Comparison of ENCODE assay signal across 8 cellular contexts in genomic region chr14:99389171-99389826, GRCh38.
A peak's percentile ranks its signal among the peaks of the same experiment; 100 is the strongest.
DNase-seq lines count a peak whose midpoint lies in the region; ATAC-seq and TF ChIP-seq lines count a peak whose summit lies in the region.

No MANE protein-coding gene starts in this region.

- intact Hi-C loops in left cardiac atrium (cut with DNase I), result no loop called here

- H3K27me3 ChIP-seq in ACC112 (ENCODE audit: insufficient read depth, low read length), result peaks cover 26% of the 10 kb centered on the region
- H3K27me3 ChIP-seq in Loucy (ENCODE audit: insufficient read depth, low read length, poor library complexity, severe bottlenecking), result no peaks in the 10 kb centered on the region

- DNase-seq in activated T-cell treated with anti-CD3 and anti-CD28 coated beads, Interleukin-2, amount 50 U/mL, for 24 hours, result peak; percentile 66
- DNase-seq in left cardiac atrium, result peak; percentile 38
- peak in 2 of 3 donors; percentile 35 to 44 for DNase-seq in stimulated activated CD4-positive, alpha-beta T cell treated with anti-CD3 and anti-CD28 coated beads, Interleukin-12 subunit alpha, Interleukin-12 subunit beta, amount 100 ng/mL, for 48 hours (ENCODE audit: low read depth in 2 of 3, low spot score in 1 of 3)
- no peak for DNase-seq in GF-D8 (lab: John Stamatoyannopoulos, UW)
- no peak for DNase-seq in NCI-H187 (lab: John Stamatoyannopoulos, UW)

- ATAC-seq in GM18502 (IDR thresholded peaks at IDR 0.05; ENCODE audit: poor library complexity, unreplicated experiment) (peak; percentile 63), left cardiac atrium (peak; percentile 41 to 55)

- no peaks in the 10 kb centered on the region for H3K79me2 ChIP-seq in ACC112 (ENCODE audit: control insufficient read depth, insufficient read depth, low read length, unreplicated experiment)
- H3K79me2 ChIP-seq in Loucy (ENCODE audit: insufficient read depth, low read length), result no peaks in the 10 kb centered on the region

- H3K4me2 ChIP-seq in Loucy (ENCODE audit: low read depth, low read length, poor library complexity, severe bottlenecking), result no peak overlapping the region

- no peak overlapping the region for H3K9ac ChIP-seq in Loucy (ENCODE audit: low read depth, low read length, poor library complexity, severe bottlenecking)

- H2AFZ ChIP-seq in ACC112 (ENCODE audit: low read length, unreplicated experiment) (no peak overlapping the region), Loucy (ENCODE audit: low read length) (no peak overlapping the region)

- TF ChIP-seq CTCF in Loucy (conservative IDR thresholded peaks at IDR 0.05; ENCODE audit: low read length), result peak; percentile 51

- no peaks in the 10 kb centered on the region for H3K9me3 ChIP-seq in Loucy (ENCODE audit: insufficient read depth, low read depth, low read length)

- H3K27ac Mint-ChIP-seq in activated T-cell treated with anti-CD3 and anti-CD28 coated beads, Interleukin-2, amount 50 U/mL, for 24 hours, result no peak overlapping the region

- H3K4me3 Mint-ChIP-seq in activated T-cell treated with anti-CD3 and anti-CD28 coated beads, Interleukin-2, amount 50 U/mL, for 24 hours, result no peak overlapping the region

- H3K4me3 ChIP-seq in ACC112 (ENCODE audit: low read depth, low read length) (peak overlapping the region; percentile 44; the same call in 1 of the 2 replicates), Loucy (ENCODE audit: low read length, poor library complexity, severe bottlenecking) (no peak overlapping the region)

- H3K4me1 Mint-ChIP-seq in activated T-cell treated with anti-CD3 and anti-CD28 coated beads, Interleukin-2, amount 50 U/mL, for 24 hours (ENCODE audit: low read depth), result peaks cover 14% of the 10 kb centered on the region

- H3F3A ChIP-seq in Loucy (ENCODE audit: low read depth), result no peaks in the 10 kb centered on the region

- no peaks in the 10 kb centered on the region for H3K4me1 ChIP-seq in ACC112 (ENCODE audit: control insufficient read depth, insufficient read depth, low read length, unreplicated experiment)
- no peaks in the 10 kb centered on the region for H3K4me1 ChIP-seq in Loucy (ENCODE audit: insufficient read depth, low read length, poor library complexity, severe bottlenecking)

- peaks cover 21% of the 10 kb centered on the region for H3K27me3 Mint-ChIP-seq in activated T-cell treated with anti-CD3 and anti-CD28 coated beads, Interleukin-2, amount 50 U/mL, for 24 hours

- H3K9me3 Mint-ChIP-seq in activated T-cell treated with anti-CD3 and anti-CD28 coated beads, Interleukin-2, amount 50 U/mL, for 24 hours, result no peaks in the 10 kb centered on the region

- no peaks in the 10 kb centered on the region for H4K20me1 ChIP-seq in Loucy (ENCODE audit: insufficient read depth, low read length, poor library complexity, severe bottlenecking)

- H3K36me3 ChIP-seq in ACC112 (ENCODE audit: insufficient read depth, low read length) (no peaks in the 10 kb centered on the region), Loucy (ENCODE audit: insufficient read depth, low read length) (no peaks in the 10 kb centered on the region)

- H3K36me3 Mint-ChIP-seq in activated T-cell treated with anti-CD3 and anti-CD28 coated beads, Interleukin-2, amount 50 U/mL, for 24 hours (ENCODE audit: low read depth), result peaks cover under 1% of the 10 kb centered on the region

- H3K9me2 ChIP-seq in Loucy (replicated peaks; ENCODE audit: low read depth, low read length), result no peaks in the 10 kb centered on the region

- no peak overlapping the region for H3K27ac ChIP-seq in ACC112 (ENCODE audit: low read depth, low read length)

Comparison
In these comparisons a context has a peak if more than half of its experiments do, and no peak if none do; other contexts are left out.
1. DNase-seq: peak in activated T-cell treated with anti-CD3 and anti-CD28 coated beads, Interleukin-2, amount 50 U/mL, for 24 hours (single experiment), left cardiac atrium (single experiment) and stimulated activated CD4-positive, alpha-beta T cell treated with anti-CD3 and anti-CD28 coated beads, Interleukin-12 subunit alpha, Interleukin-12 subunit beta, amount 100 ng/mL, for 48 hours (2 of 3); none in GF-D8 (single experiment) and NCI-H187 (0 of 2).